In the genomic region with DNA sequence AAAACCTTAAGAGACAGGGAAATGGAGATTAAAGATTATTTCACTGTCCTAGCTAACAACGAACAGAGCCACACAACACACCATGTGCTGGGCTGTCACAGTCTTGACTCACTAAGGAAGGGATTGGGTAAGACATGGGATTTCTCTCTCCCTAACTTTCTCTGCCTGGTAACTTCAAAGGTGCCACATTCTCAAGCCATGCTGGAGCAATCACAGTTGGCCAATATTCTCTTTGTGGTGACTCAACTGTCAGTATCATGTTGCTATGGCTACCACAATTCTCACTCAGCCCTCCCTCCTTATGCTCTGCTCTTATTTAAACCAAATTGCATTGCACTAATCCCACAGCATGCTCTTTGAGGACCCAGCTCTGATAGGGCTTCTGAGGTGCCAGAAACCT, we compare ENCODE assay signal across 8 cellular contexts.
DNase-seq lines count a peak whose midpoint lies in the region; ATAC-seq, FAIRE-seq and TF ChIP-seq lines count a peak whose summit lies in the region.

No MANE protein-coding gene starts in this region.

- H3K4me3 ChIP-seq in BE2C (ENCODE audit: low read depth, low read length), result no peak overlapping the region

- no peaks in the 10 kb centered on the region for H3K27me3 Mint-ChIP-seq in glutamatergic neuron (ENCODE audit: unreplicated experiment)

- H3K36me3 ChIP-seq in BE2C, result no peaks in the 10 kb centered on the region

- H3K36me3 Mint-ChIP-seq in glutamatergic neuron (ENCODE audit: unreplicated experiment), result peaks cover 7% of the 10 kb centered on the region

- H3K27ac Mint-ChIP-seq in glutamatergic neuron (ENCODE audit: unreplicated experiment), result no peak overlapping the region

- no peaks in the 10 kb centered on the region for H3K27me3 ChIP-seq in BE2C

- no peaks in the 10 kb centered on the region for H3K9me3 ChIP-seq in BE2C

- H3K4me1 Mint-ChIP-seq in glutamatergic neuron (ENCODE audit: low read depth, unreplicated experiment), result peaks cover 17% of the 10 kb centered on the region

- DNase-seq in GM04504 (ENCODE audit: low read depth) (peak; percentile 99), HTR-8/SVneo (ENCODE audit: insufficient read length, low spot score) (peak; percentile 20), astrocyte of the hippocampus (ENCODE audit: low read depth, low spot score) (peak; percentile 90), middle frontal gyrus (ENCODE audit: extremely low spot score, low spot score) (peak; percentile 57), BE2C (no peak), glutamatergic neuron (no peak)
- no peak for DNase-seq in stimulated activated CD4-positive, alpha-beta T cell treated with anti-CD3 and anti-CD28 coated beads, Interleukin-2, amount 100 ng/mL, for 48 hours

- FAIRE-seq in HTR-8/SVneo (lab: Jason Lieb, UNC), result no peak

- no peaks in the 10 kb centered on the region for H3K4me1 ChIP-seq in BE2C

- TF ChIP-seq CTCF in BE2C (IDR thresholded peaks at IDR 0.05; ENCODE audit: low read depth, low read length), result no peak
- no peak for TF ChIP-seq CTCF in glutamatergic neuron (IDR thresholded peaks at IDR 0.05; ENCODE audit: partially characterized antibody, unreplicated experiment)

- H3K9me3 Mint-ChIP-seq in glutamatergic neuron (ENCODE audit: unreplicated experiment), result peaks cover 2% of the 10 kb centered on the region

- ATAC-seq in GM21528 (IDR thresholded peaks at IDR 0.05; ENCODE audit: low FRiP score, unreplicated experiment), result no peak

- no peak overlapping the region for H3K4me3 Mint-ChIP-seq in glutamatergic neuron (ENCODE audit: unreplicated experiment)

Comparison
In these comparisons a context has a peak if more than half of its experiments do, and no peak if none do; other contexts are left out.
1. DNase-seq: peak in GM04504 (single experiment), HTR-8/SVneo (single experiment), astrocyte of the hippocampus (single experiment) and middle frontal gyrus (single experiment); none in BE2C (single experiment), glutamatergic neuron (single experiment) and stimulated activated CD4-positive, alpha-beta T cell treated with anti-CD3 and anti-CD28 coated beads, Interleukin-2, amount 100 ng/mL, for 48 hours (0 of 2).